ENCODE assay signal across 26 cellular contexts in the genomic region with DNA sequence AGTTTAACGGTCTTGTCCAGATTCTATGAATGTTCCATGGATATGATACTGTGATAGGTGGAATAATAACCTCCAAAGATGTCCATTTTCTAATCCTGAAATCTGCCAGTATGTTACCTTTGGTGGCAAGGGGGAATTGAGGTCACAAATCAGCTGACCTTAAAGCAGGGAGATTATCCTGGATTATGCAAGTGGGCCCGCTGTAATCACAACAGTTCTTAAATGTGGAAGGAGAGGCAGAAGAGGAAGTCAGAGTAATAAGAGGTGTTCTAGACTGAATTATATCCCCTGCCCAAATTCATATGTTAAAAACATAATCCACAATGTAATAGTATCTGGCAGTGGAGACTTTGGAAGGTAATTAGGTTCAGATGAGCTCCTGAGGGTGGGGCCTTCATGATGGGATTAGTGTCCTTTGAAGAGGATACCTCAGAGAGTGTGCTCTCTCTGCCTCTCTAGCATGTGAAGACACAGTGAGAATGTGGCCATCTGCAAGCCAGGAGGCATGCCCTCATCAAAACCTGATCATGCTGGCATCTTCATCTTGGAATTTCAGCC.
"Had no signal": no experiment of that assay in that cellular context is flagged by ENCODE, and none has a peak within 500 bp of the region (broad histone marks: within the 10 kb centered on the region; RNA-seq: fewer than 3 reads in every experiment).

No MANE protein-coding gene starts in this region.

- DNase-seq: activated B cell treated with CpG ODN at 0.5 μM for 24 hours; activated CD4-positive, alpha-beta memory T cell treated with anti-CD3 and anti-CD28 coated beads, Interleukin-2, amount 10 ng/mL, durations not matched to agents 7 days and 5 days; activated CD4-positive, alpha-beta T cell treated with anti-CD3 and anti-CD28 coated beads for 1 hour; activated CD4-positive, alpha-beta T cell treated with anti-CD3 and anti-CD28 coated beads, Interleukin-2, amount 50 U/mL, for 1 hour; activated CD8-positive, alpha-beta memory T cell treated with anti-CD3 and anti-CD28 coated beads, Interleukin-2, amount 50 U/mL, for 4 hours; activated effector memory CD4-positive, alpha-beta T cell treated with Interleukin-2 at 50 U/mL for 16 hours; activated naive CD4-positive, alpha-beta T cell treated with Interleukin-2 at 50 U/mL for 16 hours; activated naive CD8-positive, alpha-beta T cell treated with anti-CD3 and anti-CD28 coated beads, Interleukin-2, amount 50 U/mL, for 24 hours; amniotic stem cell; MG63; NCI-H1105 treated with DMSO at 0.1 percent for 48 hours; NCI-H1436 treated with DMSO at 0.1 percent for 48 hours; NCI-H187; NCI-H2081; NCI-H446 treated with DMSO at 0.1 percent for 48 hours; NCI-H524 treated with DMSO at 0.1 percent for 48 hours; NCI-H748 treated with DMSO at 0.1 percent for 48 hours; PC-9; SHP77 treated with DMSO at 0.1 percent for 48 hours had no signal

- H3K4me1 Mint-ChIP-seq: activated B cell treated with CpG ODN at 0.5 μM for 24 hours; activated CD4-positive, alpha-beta memory T cell treated with anti-CD3 and anti-CD28 coated beads, Interleukin-2, amount 10 ng/mL, durations not matched to agents 7 days and 5 days; activated naive CD8-positive, alpha-beta T cell treated with anti-CD3 and anti-CD28 coated beads, Interleukin-2, amount 50 U/mL, for 24 hours; central memory CD8-positive, alpha-beta T cell had no signal

- H3K27ac Mint-ChIP-seq: activated B cell treated with CpG ODN at 0.5 μM for 24 hours; activated CD4-positive, alpha-beta memory T cell treated with anti-CD3 and anti-CD28 coated beads, Interleukin-2, amount 10 ng/mL, durations not matched to agents 7 days and 5 days; activated naive CD4-positive, alpha-beta T cell treated with anti-CD3 and anti-CD28 coated beads, Interleukin-2, amount 50 U/mL, for 72 hours; activated naive CD8-positive, alpha-beta T cell treated with anti-CD3 and anti-CD28 coated beads, Interleukin-2, amount 50 U/mL, for 24 hours; activated T-helper 1 cell treated with anti-CD3 and anti-CD28 coated beads, Interleukin-12 subunit alpha, Interleukin-12 subunit beta, Interleukin-2, Interleukin-4 antibody, amounts not matched to agents 30 ng/mL and 10 ng/mL and 1 ng/mL, durations not matched to agents 14 hours and 24 hours and 36 hours; T-helper 1 cell treated with Interleukin-12 subunit alpha and Interleukin-12 subunit beta and Interleukin-4 antibody, amounts not matched to agents 30 μg/mL and 1 μg/mL, for 36 hours had no signal

- H3K9me3 ChIP-seq: ascending aorta, MG63 had no signal

- H3K9ac ChIP-seq: KMS-11 had no signal

- H3K27me3 Mint-ChIP-seq: activated B cell treated with CpG ODN at 0.5 μM for 24 hours; activated CD4-positive, alpha-beta memory T cell treated with anti-CD3 and anti-CD28 coated beads, Interleukin-2, amount 10 ng/mL, durations not matched to agents 7 days and 5 days; activated naive CD8-positive, alpha-beta T cell treated with anti-CD3 and anti-CD28 coated beads, Interleukin-2, amount 50 U/mL, for 24 hours; central memory CD8-positive, alpha-beta T cell had no signal

- H3K4me3 ChIP-seq: ascending aorta, MG63, PC-9 had no signal

- H3K36me3 Mint-ChIP-seq: activated naive CD4-positive, alpha-beta T cell treated with anti-CD3 and anti-CD28 coated beads, Interleukin-2, amount 50 U/mL, for 72 hours; brain had no signal

- H3K27ac ChIP-seq: ascending aorta, KMS-11, PC-9 had no signal

- H3K36me3 ChIP-seq: ascending aorta, MG63 had no signal

- H3K4me2 ChIP-seq: KMS-11, PC-9 had no signal

- ATAC-seq: activated naive CD4-positive, alpha-beta T cell treated with anti-CD3 and anti-CD28 coated beads, Interleukin-2, amount 50 U/mL, for 72 hours; activated naive CD8-positive, alpha-beta T cell treated with anti-CD3 and anti-CD28 coated beads, Interleukin-2, amount 50 U/mL, for 24 hours had no signal

- H3K27me3 ChIP-seq: ascending aorta, MG63 had no signal

- H3K4me1 ChIP-seq: ascending aorta had no signal

- H3K9me3 Mint-ChIP-seq: activated B cell treated with CpG ODN at 0.5 μM for 24 hours; activated CD4-positive, alpha-beta memory T cell treated with anti-CD3 and anti-CD28 coated beads, Interleukin-2, amount 10 ng/mL, durations not matched to agents 7 days and 5 days; activated naive CD4-positive, alpha-beta T cell treated with anti-CD3 and anti-CD28 coated beads, Interleukin-2, amount 50 U/mL, for 72 hours; activated naive CD8-positive, alpha-beta T cell treated with anti-CD3 and anti-CD28 coated beads, Interleukin-2, amount 50 U/mL, for 24 hours; activated T-helper 1 cell treated with anti-CD3 and anti-CD28 coated beads, Interleukin-12 subunit alpha, Interleukin-12 subunit beta, Interleukin-2, Interleukin-4 antibody, amounts not matched to agents 30 ng/mL and 10 ng/mL and 1 ng/mL, durations not matched to agents 14 hours and 24 hours and 36 hours; central memory CD8-positive, alpha-beta T cell; T-helper 1 cell treated with Interleukin-12 subunit alpha and Interleukin-12 subunit beta and Interleukin-4 antibody, amounts not matched to agents 30 μg/mL and 1 μg/mL, for 36 hours had no signal

- H3K4me3 Mint-ChIP-seq: activated B cell treated with CpG ODN at 0.5 μM for 24 hours; activated CD4-positive, alpha-beta memory T cell treated with anti-CD3 and anti-CD28 coated beads, Interleukin-2, amount 10 ng/mL, durations not matched to agents 7 days and 5 days; activated naive CD8-positive, alpha-beta T cell treated with anti-CD3 and anti-CD28 coated beads, Interleukin-2, amount 50 U/mL, for 24 hours; activated T-helper 1 cell treated with anti-CD3 and anti-CD28 coated beads, Interleukin-12 subunit alpha, Interleukin-12 subunit beta, Interleukin-2, Interleukin-4 antibody, amounts not matched to agents 30 ng/mL and 10 ng/mL and 1 ng/mL, durations not matched to agents 14 hours and 24 hours and 36 hours; brain; central memory CD8-positive, alpha-beta T cell; T-helper 1 cell treated with Interleukin-12 subunit alpha and Interleukin-12 subunit beta and Interleukin-4 antibody, amounts not matched to agents 30 μg/mL and 1 μg/mL, for 36 hours had no signal

- H2AFZ ChIP-seq: PC-9 had no signal
